ENCODE assay signal across 21 cellular contexts in the genomic region with DNA sequence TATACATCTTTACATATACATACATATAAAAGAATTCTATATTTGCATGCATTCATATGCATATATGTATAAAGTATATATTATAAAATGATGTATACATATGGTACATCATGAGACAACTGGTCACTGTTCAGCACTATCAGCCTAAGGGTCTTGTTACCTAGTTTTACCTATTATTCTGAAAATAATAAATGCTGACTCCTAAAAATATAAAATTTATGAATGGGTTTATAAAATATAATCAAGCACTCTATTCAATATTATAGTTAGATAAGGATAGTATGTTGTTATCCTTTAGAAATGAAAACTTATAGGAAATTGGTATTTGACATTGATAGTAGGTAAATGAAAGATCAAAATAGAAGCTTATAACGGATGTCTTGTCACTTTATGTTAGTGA.
DNase-seq lines count a peak whose midpoint lies in the region; ATAC-seq, FAIRE-seq and TF ChIP-seq lines count a peak whose summit lies in the region.
"Had no signal": no experiment of that assay in that cellular context is flagged by ENCODE, and none has a peak within 500 bp of the region (broad histone marks: within the 10 kb centered on the region; RNA-seq: fewer than 3 reads in every experiment).

No MANE protein-coding gene starts in this region.

- TF ChIP-seq POLR2A in HepG2 (IDR thresholded peaks at IDR 0.05; ENCODE audit: insufficient read depth in 1 of 2, low read depth in 2 of 2, low read length in 2 of 2): no peak
- no peak for TF ChIP-seq POLR2A in right lobe of liver (IDR thresholded peaks at IDR 0.05)

- no peak overlapping the region for H4K5ac ChIP-seq in H9 (ENCODE audit: insufficient read length, low read depth, low read length)

- no peak overlapping the region for H3K18ac ChIP-seq in H9 (ENCODE audit: insufficient read length, low read depth, low read length)

- H3K4me1 ChIP-seq in HepG2 (ENCODE audit: insufficient read depth, low read length) (no peaks in the 10 kb centered on the region), right lobe of liver (no peaks in the 10 kb centered on the region), H9 (ENCODE audit: insufficient read depth, low read length) (no peaks in the 10 kb centered on the region)
- H3K4me1 ChIP-seq: BLaER1 treated with 17β-estradiol and CSF1 and Interleukin-3, amounts not matched to agents 10 nM and 100 nM had no signal

- in situ Hi-C loops in HepG2 (cut with HindIII; ENCODE audit: extremely low pct_ligation_motif_present, low pct_unique_long_range_greater_than_20kb): no loop called here

- H3K4me3 ChIP-seq in HepG2 (replicated peaks in 1 of 3; ENCODE audit: insufficient read depth in 1 of 3, low read depth in 2 of 3, low read length in 3 of 3): no peak overlapping the region
- H3K4me3 ChIP-seq in right lobe of liver: no peak overlapping the region
- H3K4me3 ChIP-seq: BLaER1 treated with 17β-estradiol and CSF1 and Interleukin-3, amounts not matched to agents 10 nM and 100 nM had no signal

- DNase-seq in HepG2 (ENCODE audit: low spot score): no peak
- DNase-seq in right lobe of liver: no peak
- no peak for DNase-seq in RCC 7860 (ENCODE audit: low spot score)
- no peak for DNase-seq in NCI-H748 (lab: John Stamatoyannopoulos, UW; ENCODE audit: unreplicated experiment)
- no peak for DNase-seq in H9
- DNase-seq: ACHN; AML-193; Caco-2; Calu3; CD4-positive, alpha-beta T cell; CD8-positive, alpha-beta T cell; DMS79 treated with DMSO at 0.1 percent for 48 hours; GF-D8 had no signal

- CTCF ChIA-PET in HepG2 (lab: Yijun Ruan, JAX; ENCODE audit: low intra/inter-chr PET ratio, low total read pairs): no interaction called here

- no peaks in the 10 kb centered on the region for H3K36me3 Mint-ChIP-seq in H9 (ENCODE audit: insufficient read depth in 1 of 3, low read depth in 3 of 3)
- H3K36me3 Mint-ChIP-seq: CD8-positive, alpha-beta T cell had no signal

- no peak overlapping the region for H4K8ac ChIP-seq in H9 (replicated peaks; ENCODE audit: insufficient read length, low read depth, low read length)

- no peak overlapping the region for H3K56ac ChIP-seq in H9 (ENCODE audit: insufficient read length, low read depth, low read length)

- H3K27ac Mint-ChIP-seq in H9: no peak overlapping the region
- H3K27ac Mint-ChIP-seq: B cell; CD4-positive, alpha-beta T cell; CD8-positive, alpha-beta T cell had no signal

- WGBS in HepG2 (ENCODE audit: low lambda C conversion rate): 33% methylated on average over 1 of the region's 1 CpG
- 69% methylated on average over 1 of the region's 1 CpG for WGBS in right lobe of liver (ENCODE audit: insufficient coverage, low coverage, low lambda C conversion rate, missing lambda C conversion rate)
- WGBS in H9 (ENCODE audit: extremely low coverage, insufficient read length, low lambda C conversion rate): no CpG with 5 or more reads among the region's 1 CpG

- H2BK5ac ChIP-seq in H9 (ENCODE audit: insufficient read length, low read length): no peak overlapping the region

- ATAC-seq in HepG2 (no peak), right lobe of liver (no peak)
- ATAC-seq: CD8-positive, alpha-beta T cell had no signal

- H3K9me3 ChIP-seq in HepG2 (ENCODE audit: low read length) (no peaks in the 10 kb centered on the region), right lobe of liver (no peaks in the 10 kb centered on the region), H9 (ENCODE audit: control insufficient read depth, low read depth, low read length) (no peaks in the 10 kb centered on the region)
- H3K9me3 ChIP-seq: BLaER1 treated with 17β-estradiol and CSF1 and Interleukin-3, amounts not matched to agents 10 nM and 100 nM; Caco-2 had no signal

- no peak for TF ChIP-seq RAD21 in HepG2 (CRISPR knock-in tag; IDR thresholded peaks at IDR 0.05)

- TF ChIP-seq CTCF in HepG2 (CRISPR knock-in tag; IDR thresholded peaks at IDR 0.05) (no peak), right lobe of liver (IDR thresholded peaks at IDR 0.05) (no peak), H9 (conservative IDR thresholded peaks at IDR 0.05) (no peak)

- no peaks in the 10 kb centered on the region for H3K79me1 ChIP-seq in H9 (ENCODE audit: insufficient read depth, low read depth, low read length, poor library complexity, severe bottlenecking)

- TF ChIP-seq EP300 in HepG2 (IDR thresholded peaks at IDR 0.05; ENCODE audit: low read depth in 2 of 2, low read length in 2 of 2): no peak
- TF ChIP-seq EP300 in HepG2 (CRISPR knock-in tag; IDR thresholded peaks at IDR 0.05; ENCODE audit: borderline replicate concordance): no peak

- no peak overlapping the region for H2BK120ac ChIP-seq in H9 (ENCODE audit: low read depth, low read length, poor library complexity, severe bottlenecking)

- POLR2A ChIA-PET in HepG2 (lab: Yijun Ruan, JAX): no interaction called here

- H3K4me1 Mint-ChIP-seq in H9: peaks cover 6 to 10% of the 10 kb centered on the region in 2 experiments; a peak in 3 of 4 replicates
- H3K4me1 Mint-ChIP-seq: B cell had no signal

- H3K9ac ChIP-seq in HepG2 (ENCODE audit: insufficient read depth, low read depth, low read length) (no peak overlapping the region), H9 (ENCODE audit: extremely low read depth, insufficient read length, low read length) (no peak overlapping the region)
- H3K9ac ChIP-seq: BLaER1 treated with 17β-estradiol and CSF1 and Interleukin-3, amounts not matched to agents 10 nM and 100 nM had no signal

- no peak overlapping the region for H2BK20ac ChIP-seq in H9 (ENCODE audit: low read depth, low read length, poor library complexity, severe bottlenecking)

- BruUV-seq in HepG2 (replicated peaks; lab: Mats Ljungman, UMichigan): no TSS peak

- H4K91ac ChIP-seq in H9 (ENCODE audit: insufficient read length, low read depth, low read length): no peak overlapping the region

- H3K23me2 ChIP-seq in H9 (ENCODE audit: insufficient read length, low read depth, low read length, poor library complexity, severe bottlenecking): no peaks in the 10 kb centered on the region

- H3T11ph ChIP-seq in H9 (ENCODE audit: low read length): no peak overlapping the region

- H3K4me3 Mint-ChIP-seq in H9: no peak overlapping the region
- H3K4me3 Mint-ChIP-seq: B cell; CD4-positive, alpha-beta T cell; CD8-positive, alpha-beta T cell had no signal

- H3K4me2 ChIP-seq in HepG2 (ENCODE audit: low read depth, low read length) (no peak overlapping the region), H9 (ENCODE audit: insufficient read depth, insufficient read length, low read length) (no peak overlapping the region)
- H3K4me2 ChIP-seq: BLaER1 treated with 17β-estradiol and CSF1 and Interleukin-3, amounts not matched to agents 10 nM and 100 nM had no signal

- H2AFZ ChIP-seq in HepG2 (ENCODE audit: low read length) (no peak overlapping the region), H9 (ENCODE audit: low read length) (no peak overlapping the region)

- H2BK15ac ChIP-seq in H9 (ENCODE audit: low read depth, low read length): no peak overlapping the region

- no peak overlapping the region for H2AK5ac ChIP-seq in H9 (ENCODE audit: insufficient read length, low read length)

- H3K4ac ChIP-seq in H9 (ENCODE audit: low read depth, low read length): no peak overlapping the region

- H3K27me3 Mint-ChIP-seq in H9 (ENCODE audit: low read depth): no peaks in the 10 kb centered on the region
- H3K27me3 Mint-ChIP-seq: B cell; CD4-positive, alpha-beta T cell had no signal

- H3K79me2 ChIP-seq in HepG2 (ENCODE audit: insufficient read depth, low read length): no peaks in the 10 kb centered on the region
- H3K79me2 ChIP-seq in H9 (ENCODE audit: insufficient read depth, low read length): no peaks in the 10 kb centered on the region

- no peak overlapping the region for H3K14ac ChIP-seq in H9 (ENCODE audit: insufficient read depth, low read length)

- H3K36me3 ChIP-seq in HepG2 (replicated peaks in 1 of 2; ENCODE audit: control insufficient read depth in 1 of 2, insufficient read depth in 2 of 2, low read length in 2 of 2): no peaks in the 10 kb centered on the region
- H3K36me3 ChIP-seq in right lobe of liver: no peaks in the 10 kb centered on the region
- H3K36me3 ChIP-seq: BLaER1 treated with 17β-estradiol and CSF1 and Interleukin-3, amounts not matched to agents 10 nM and 100 nM had no signal

- no peaks in the 10 kb centered on the region for H3K9me3 Mint-ChIP-seq in H9
- H3K9me3 Mint-ChIP-seq: CD8-positive, alpha-beta T cell had no signal

- no peak overlapping the region for H3K23ac ChIP-seq in H9 (ENCODE audit: insufficient read length, low read depth, low read length)

- H4K20me1 ChIP-seq in HepG2 (ENCODE audit: insufficient read depth, low read length) (no peaks in the 10 kb centered on the region), H9 (ENCODE audit: control insufficient read depth, insufficient read depth, insufficient read length) (no peaks in the 10 kb centered on the region)
- H4K20me1 ChIP-seq: BLaER1 treated with 17β-estradiol and CSF1 and Interleukin-3, amounts not matched to agents 10 nM and 100 nM had no signal

- intact Hi-C loops in HepG2 (cut with micrococcal nuclease; ENCODE audit: unreplicated experiment): no loop called here
- intact Hi-C loops in right lobe of liver (cut with DNase I): no loop called here

- H3K27me3 ChIP-seq in HepG2 (ENCODE audit: control insufficient read depth in 1 of 2, insufficient read depth in 2 of 2, low read length in 2 of 2): no peaks in the 10 kb centered on the region
- H3K27me3 ChIP-seq in right lobe of liver: no peaks in the 10 kb centered on the region
- no peaks in the 10 kb centered on the region for H3K27me3 ChIP-seq in H9 (ENCODE audit: insufficient read depth, low read length)
- H3K27me3 ChIP-seq: BLaER1 treated with 17β-estradiol and CSF1 and Interleukin-3, amounts not matched to agents 10 nM and 100 nM had no signal

- H2BK12ac ChIP-seq in H9 (ENCODE audit: insufficient read length, low read depth, low read length): no peak overlapping the region

- FAIRE-seq in HepG2 (lab: Jason Lieb, UNC): no peak
- peak; percentile 57 for FAIRE-seq in RCC 7860 (lab: Jason Lieb, UNC)
- FAIRE-seq: D721Med, G401.6, GM12891, GM19239 had no signal

- H3K27ac ChIP-seq in HepG2 (ENCODE audit: extremely low read length, insufficient read depth, low read length) (no peak overlapping the region), right lobe of liver (no peak overlapping the region), H9 (ENCODE audit: insufficient read length, low read depth, low read length) (no peak overlapping the region)
- H3K27ac ChIP-seq: 22Rv1; BLaER1 treated with 17β-estradiol and CSF1 and Interleukin-3, amounts not matched to agents 10 nM and 100 nM; C4-2B had no signal

TF ChIP-seq in HepG2, 621 proteins besides CTCF, POLR2A, EP300 and RAD21 (continues in another document):
- TF ChIP-seq MAFF (IDR thresholded peaks at IDR 0.05; ENCODE audit: low read depth, low read length): 0 out of 2 replicates have a peak, but pooled peaks have one; percentile 12
- TF ChIP-seq MAFK (conservative IDR thresholded peaks at IDR 0.05 in 1 of 2, IDR thresholded peaks at IDR 0.05 in 1 of 2; ENCODE audit: low read length in 2 of 2): peak in 1 of 2 experiments; percentile 58; a peak in 2 of 4 replicates
